Comparison of ENCODE assay signal across 10 cellular contexts in genomic region chr7:117399820-117400422, GRCh38. TPM values are rescaled to one million over a fixed set of nuclear protein-coding genes. Genes with fewer than 3 reads are reported as not detected.
DNase-seq lines count a peak whose midpoint lies in the region; ATAC-seq and TF ChIP-seq lines count a peak whose summit lies in the region.
"Had no signal": no experiment of that assay in that cellular context is flagged by ENCODE, and none has a peak within 500 bp of the region (broad histone marks: within the 10 kb centered on the region; RNA-seq: fewer than 3 reads in every experiment).

No MANE protein-coding gene starts in this region.

- H3K9me3 ChIP-seq in RWPE2 (ENCODE audit: severe bottlenecking) = no peaks in the 10 kb centered on the region

- no peak overlapping the region for H3K4me3 Mint-ChIP-seq in glutamatergic neuron (ENCODE audit: unreplicated experiment)

- H3K9me3 Mint-ChIP-seq in glutamatergic neuron (ENCODE audit: unreplicated experiment) = no peaks in the 10 kb centered on the region

- H3K27me3 ChIP-seq in RWPE2 (ENCODE audit: insufficient read depth, poor library complexity, severe bottlenecking) = peaks cover 3% of the 10 kb centered on the region

- no peak overlapping the region for H3K27ac Mint-ChIP-seq in glutamatergic neuron (ENCODE audit: unreplicated experiment)

- H3K36me3 Mint-ChIP-seq in glutamatergic neuron (ENCODE audit: unreplicated experiment) = no peaks in the 10 kb centered on the region

- H3K27me3 Mint-ChIP-seq in glutamatergic neuron (ENCODE audit: unreplicated experiment) = no peaks in the 10 kb centered on the region

- H3K4me1 Mint-ChIP-seq in glutamatergic neuron (ENCODE audit: low read depth, unreplicated experiment) = no peaks in the 10 kb centered on the region

- TF ChIP-seq CTCF in GM13976 (IDR thresholded peaks at IDR 0.05; ENCODE audit: borderline replicate concordance, control extremely low read depth, extremely low read depth, insufficient read depth, missing control alignments) = no peak
- peak; percentile 78 for TF ChIP-seq CTCF in RWPE2 (IDR thresholded peaks at IDR 0.05; ENCODE audit: poor library complexity, severe bottlenecking)
- peak; percentile 49 for TF ChIP-seq CTCF in glutamatergic neuron (IDR thresholded peaks at IDR 0.05; ENCODE audit: partially characterized antibody, unreplicated experiment)

- no peak overlapping the region for H3K27ac ChIP-seq in RWPE2 (ENCODE audit: poor library complexity, severe bottlenecking)

- ATAC-seq in RWPE2 (ENCODE audit: low read depth) (no peak), HG03175 (IDR thresholded peaks at IDR 0.05; ENCODE audit: unreplicated experiment) (no peak), GM19395 (IDR thresholded peaks at IDR 0.05; ENCODE audit: unreplicated experiment) (no peak), GM21825 (IDR thresholded peaks at IDR 0.05; ENCODE audit: unreplicated experiment) (no peak)

- H3K4me1 ChIP-seq in RWPE2 (ENCODE audit: insufficient read depth, poor library complexity, severe bottlenecking) = no peaks in the 10 kb centered on the region

- in situ Hi-C loops in GM13976 (cut with MboI; ENCODE audit: low sequenced_read_pairs, unreplicated experiment) = no loop called here

- H3K36me3 ChIP-seq in RWPE2 (ENCODE audit: low read depth) = no peaks in the 10 kb centered on the region

- peak; percentile 19 for DNase-seq in AG08395 (ENCODE audit: low spot score)
- peak; percentile 23 for DNase-seq in GM13976 (ENCODE audit: low spot score)
- DNase-seq in RWPE2 (ENCODE audit: low spot score) = no peak
- no peak for DNase-seq in glutamatergic neuron
- DNase-seq in activated CD4-positive, alpha-beta T cell treated with anti-CD3 and anti-CD28 coated beads for 4 hours = no peak
- DNase-seq: dermis blood vessel endothelial cell, nucleus accumbens had no signal

- no peak overlapping the region for H3K4me3 ChIP-seq in RWPE2 (ENCODE audit: severe bottlenecking)

RNA-seq across cellular contexts. Expression of gene ASZ1, which starts 27.4 kb away (rescaled TPM):
- total RNA-seq in glutamatergic neuron (ENCODE audit: unreplicated experiment) = not detected
- total RNA-seq: dermis blood vessel endothelial cell had no signal

Comparison
In these comparisons a context has a peak if more than half of its experiments do, and no peak if none do; other contexts are left out.
1. DNase-seq: peak in AG08395 (single experiment) and GM13976 (single experiment); none in RWPE2 (single experiment), glutamatergic neuron (single experiment) and activated CD4-positive, alpha-beta T cell treated with anti-CD3 and anti-CD28 coated beads for 4 hours (0 of 2).